ENCODE assay signal across 1 cellular context in genomic region chr20:1855113-1855512, GRCh38.
A peak's percentile ranks its signal among the peaks of the same experiment; 100 is the strongest.
TF ChIP-seq lines count a peak whose summit lies in the region.

No MANE protein-coding gene starts in this region.

TF ChIP-seq in HepG2, 621 proteins besides CTCF, POLR2A, EP300 and RAD21 (continued from another document and continues in another):
- TF ChIP-seq ARID5B (CRISPR knock-in tag; IDR thresholded peaks at IDR 0.05) = peak; percentile 84
- no peak for TF ChIP-seq SAFB2 (CRISPR knock-in tag; IDR thresholded peaks at IDR 0.05; ENCODE audit: borderline replicate concordance, low read depth)
- no peak for TF ChIP-seq KAT2B (IDR thresholded peaks at IDR 0.05; ENCODE audit: borderline replicate concordance, low read depth, low read length)
- TF ChIP-seq YY1 (IDR thresholded peaks at IDR 0.05; ENCODE audit: insufficient read depth, insufficient replicate concordance, low read depth, low read length) = no peak
- no peak for TF ChIP-seq HES4 (CRISPR knock-in tag; IDR thresholded peaks at IDR 0.05; ENCODE audit: borderline replicate concordance)
- no peak for TF ChIP-seq ZNF788 (CRISPR knock-in tag; IDR thresholded peaks at IDR 0.05; ENCODE audit: borderline replicate concordance)
- TF ChIP-seq BATF2 (CRISPR knock-in tag; IDR thresholded peaks at IDR 0.05) = no peak
- no peak for TF ChIP-seq ZBTB46 (CRISPR knock-in tag; IDR thresholded peaks at IDR 0.05; ENCODE audit: borderline replicate concordance)
- TF ChIP-seq, protein P1, sequence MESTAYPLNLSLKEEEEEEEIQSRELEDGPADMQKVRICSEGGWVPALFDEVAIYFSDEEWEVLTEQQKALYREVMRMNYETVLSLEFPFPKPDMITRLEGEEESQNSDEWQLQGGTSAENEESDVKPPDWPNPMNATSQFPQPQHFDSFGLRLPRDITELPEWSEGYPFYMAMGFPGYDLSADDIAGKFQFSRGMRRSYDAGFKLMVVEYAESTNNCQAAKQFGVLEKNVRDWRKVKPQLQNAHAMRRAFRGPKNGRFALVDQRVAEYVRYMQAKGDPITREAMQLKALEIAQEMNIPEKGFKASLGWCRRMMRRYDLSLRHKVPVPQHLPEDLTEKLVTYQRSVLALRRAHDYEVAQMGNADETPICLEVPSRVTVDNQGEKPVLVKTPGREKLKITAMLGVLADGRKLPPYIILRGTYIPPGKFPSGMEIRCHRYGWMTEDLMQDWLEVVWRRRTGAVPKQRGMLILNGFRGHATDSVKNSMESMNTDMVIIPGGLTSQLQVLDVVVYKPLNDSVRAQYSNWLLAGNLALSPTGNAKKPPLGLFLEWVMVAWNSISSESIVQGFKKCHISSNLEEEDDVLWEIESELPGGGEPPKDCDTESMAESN (CRISPR knock-in tag; conservative IDR thresholded peaks at IDR 0.05) = no peak
- peak; percentile 75; the same call in 1 of the 2 replicates for TF ChIP-seq ZNF281 (CRISPR knock-in tag; IDR thresholded peaks at IDR 0.05; ENCODE audit: borderline replicate concordance)
- no peak for TF ChIP-seq BRD4 (CRISPR knock-in tag; IDR thresholded peaks at IDR 0.05)
- no peak for TF ChIP-seq CERS6 (CRISPR knock-in tag; IDR thresholded peaks at IDR 0.05)
- no peak for TF ChIP-seq DNMT3B (CRISPR knock-in tag; conservative IDR thresholded peaks at IDR 0.05)
- TF ChIP-seq DZIP1 (CRISPR knock-in tag; IDR thresholded peaks at IDR 0.05) = 0 out of 2 replicates have a peak, but pooled peaks have one; percentile 38
- no peak for TF ChIP-seq NFE2 (CRISPR knock-in tag; IDR thresholded peaks at IDR 0.05)
- TF ChIP-seq MTF1 (CRISPR knock-in tag; IDR thresholded peaks at IDR 0.05) = no peak
- no peak for TF ChIP-seq TAF1 (CRISPR knock-in tag; IDR thresholded peaks at IDR 0.05)
- no peak for TF ChIP-seq MEIS1 (CRISPR knock-in tag; IDR thresholded peaks at IDR 0.05; ENCODE audit: borderline replicate concordance)
- no peak for TF ChIP-seq E2F2 (CRISPR knock-in tag; IDR thresholded peaks at IDR 0.05; ENCODE audit: borderline replicate concordance)
- TF ChIP-seq NFATC3 (CRISPR knock-in tag; IDR thresholded peaks at IDR 0.05) = no peak
- TF ChIP-seq ZNF235 (CRISPR knock-in tag; IDR thresholded peaks at IDR 0.05; ENCODE audit: borderline replicate concordance) = no peak
- no peak for TF ChIP-seq ZNF530 (CRISPR knock-in tag; IDR thresholded peaks at IDR 0.05; ENCODE audit: low read depth)
- TF ChIP-seq ZNF644 (CRISPR knock-in tag; IDR thresholded peaks at IDR 0.05; ENCODE audit: low read depth) = no peak
- no peak for TF ChIP-seq ZIK1 (CRISPR knock-in tag; IDR thresholded peaks at IDR 0.05; ENCODE audit: borderline replicate concordance, low read depth)
- TF ChIP-seq HMG20B (CRISPR knock-in tag; conservative IDR thresholded peaks at IDR 0.05) = 0 out of 2 replicates have a peak, but pooled peaks have one; percentile 19
- no peak for TF ChIP-seq ATRX (CRISPR knock-in tag; IDR thresholded peaks at IDR 0.05; ENCODE audit: borderline replicate concordance)
- TF ChIP-seq NFKB2 (CRISPR knock-in tag; IDR thresholded peaks at IDR 0.05; ENCODE audit: borderline replicate concordance) = no peak; the same call in 1 of the 2 replicates
- no peak for TF ChIP-seq HNRNPL (IDR thresholded peaks at IDR 0.05; ENCODE audit: low read depth, low read length)
- TF ChIP-seq MTERF4 (CRISPR knock-in tag; IDR thresholded peaks at IDR 0.05) = no peak
- no peak for TF ChIP-seq ZNF605 (CRISPR knock-in tag; IDR thresholded peaks at IDR 0.05)
- no peak for TF ChIP-seq ZSCAN22 (CRISPR knock-in tag; IDR thresholded peaks at IDR 0.05)
- TF ChIP-seq ZNF691 (CRISPR knock-in tag; IDR thresholded peaks at IDR 0.05; ENCODE audit: borderline replicate concordance, low read depth) = no peak
- TF ChIP-seq, protein P2, sequence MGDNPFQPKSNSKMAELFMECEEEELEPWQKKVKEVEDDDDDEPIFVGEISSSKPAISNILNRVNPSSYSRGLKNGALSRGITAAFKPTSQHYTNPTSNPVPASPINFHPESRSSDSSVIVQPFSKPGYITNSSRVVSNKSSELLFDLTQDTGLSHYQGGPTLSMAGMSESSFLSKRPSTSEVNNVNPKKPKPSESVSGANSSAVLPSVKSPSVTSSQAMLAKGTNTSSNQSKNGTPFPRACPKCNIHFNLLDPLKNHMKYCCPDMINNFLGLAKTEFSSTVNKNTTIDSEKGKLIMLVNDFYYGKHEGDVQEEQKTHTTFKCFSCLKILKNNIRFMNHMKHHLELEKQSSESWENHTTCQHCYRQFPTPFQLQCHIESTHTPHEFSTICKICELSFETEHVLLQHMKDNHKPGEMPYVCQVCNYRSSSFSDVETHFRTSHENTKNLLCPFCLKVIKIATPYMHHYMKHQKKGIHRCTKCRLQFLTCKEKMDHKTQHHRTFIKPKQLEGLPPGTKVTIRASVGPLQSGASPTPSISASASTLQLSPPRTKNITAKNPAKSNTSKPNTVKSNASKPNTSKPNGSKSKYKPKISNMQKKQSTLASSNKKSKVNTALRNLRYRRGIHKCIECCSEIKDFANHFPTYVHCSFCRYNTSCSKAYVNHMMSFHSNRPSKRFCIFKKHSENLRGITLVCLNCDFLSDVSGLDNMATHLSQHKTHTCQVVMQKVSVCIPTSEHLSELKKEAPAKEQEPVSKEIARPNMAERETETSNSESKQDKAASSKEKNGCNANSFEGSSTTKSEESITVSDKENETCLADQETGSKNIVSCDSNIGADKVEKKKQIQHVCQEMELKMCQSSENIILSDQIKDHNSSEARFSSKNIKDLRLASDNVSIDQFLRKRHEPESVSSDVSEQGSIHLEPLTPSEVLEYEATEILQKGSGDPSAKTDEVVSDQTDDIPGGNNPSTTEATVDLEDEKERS (CRISPR knock-in tag; IDR thresholded peaks at IDR 0.05) = no peak
- TF ChIP-seq ZBTB42 (CRISPR knock-in tag; IDR thresholded peaks at IDR 0.05) = no peak
- TF ChIP-seq RXRA (CRISPR knock-in tag; IDR thresholded peaks at IDR 0.05) = peak; percentile 77; the same call in 1 of the 2 replicates
- peak; percentile 59; the same call in 1 of the 2 replicates for TF ChIP-seq ETV5 (CRISPR knock-in tag; IDR thresholded peaks at IDR 0.05; ENCODE audit: borderline replicate concordance)
